ENCODE assay signal across 12 cellular contexts in the genomic region with DNA sequence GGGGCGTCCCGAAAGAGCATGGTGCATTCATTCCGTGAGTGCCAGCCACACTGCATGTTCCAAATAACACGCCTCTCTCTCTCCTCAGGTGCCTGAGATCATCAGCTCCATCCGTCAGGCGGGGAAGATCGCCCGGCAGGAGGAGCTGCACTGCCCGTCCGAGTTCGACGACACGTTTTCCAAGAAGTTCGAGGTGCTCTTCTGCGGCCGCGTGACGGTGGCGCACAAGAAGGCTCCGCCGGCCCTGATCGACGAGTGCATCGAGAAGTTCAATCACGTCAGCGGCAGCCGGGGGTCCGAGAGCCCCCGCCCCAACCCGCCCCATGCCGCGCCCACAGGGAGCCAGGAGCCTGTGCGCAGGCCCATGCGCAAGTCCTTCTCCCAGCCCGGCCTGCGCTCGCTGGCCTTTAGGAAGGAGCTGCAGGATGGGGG. TPM values are rescaled to one million over a fixed set of nuclear protein-coding genes. Genes with fewer than 3 reads are reported as not detected.
"Had no signal": no experiment of that assay in that cellular context is flagged by ENCODE, and none has a peak within 500 bp of the region (broad histone marks: within the 10 kb centered on the region; RNA-seq: fewer than 3 reads in every experiment).

No MANE protein-coding gene starts in this region.

- H2AFZ ChIP-seq: neural progenitor cell had no signal

- H3K4me3 ChIP-seq: esophagus squamous epithelium, lower lobe of right lung, neural progenitor cell, ovary had no signal

- H3K9me3 Mint-ChIP-seq: activated T-helper 1 cell treated with anti-CD3 and anti-CD28 coated beads, Interleukin-12 subunit alpha, Interleukin-12 subunit beta, Interleukin-2, Interleukin-4 antibody, amounts not matched to agents 30 ng/mL and 10 ng/mL and 1 ng/mL, durations not matched to agents 14 hours and 24 hours and 36 hours; neural progenitor cell; stimulated activated memory B cell treated with anti-CD40 and anti-IgM and Interleukin-4, amounts not matched to agents 10 μg/mL and 1 μg/mL and 100 μg/mL, for 72 hours; type B pancreatic cell had no signal

- DNase-seq: activated CD4-positive, alpha-beta T cell treated with anti-CD3 and anti-CD28 coated beads, Interleukin-2, amount 50 U/mL, for 1 hour; activated naive CD4-positive, alpha-beta T cell treated with Interleukin-2 at 50 U/mL for 16 hours; esophagus squamous epithelium; glutamatergic neuron; lower lobe of right lung; ovary had no signal

- H3K27me3 ChIP-seq: esophagus squamous epithelium, neural progenitor cell, ovary had no signal

- H3K4me2 ChIP-seq: neural progenitor cell had no signal

- H3K4me3 Mint-ChIP-seq: activated T-helper 1 cell treated with anti-CD3 and anti-CD28 coated beads, Interleukin-12 subunit alpha, Interleukin-12 subunit beta, Interleukin-2, Interleukin-4 antibody, amounts not matched to agents 30 ng/mL and 10 ng/mL and 1 ng/mL, durations not matched to agents 14 hours and 24 hours and 36 hours; neural progenitor cell; stimulated activated memory B cell treated with anti-CD40 and anti-IgM and Interleukin-4, amounts not matched to agents 10 μg/mL and 1 μg/mL and 100 μg/mL, for 72 hours; type B pancreatic cell had no signal

- H3K27ac Mint-ChIP-seq: activated T-helper 1 cell treated with anti-CD3 and anti-CD28 coated beads, Interleukin-12 subunit alpha, Interleukin-12 subunit beta, Interleukin-2, Interleukin-4 antibody, amounts not matched to agents 30 ng/mL and 10 ng/mL and 1 ng/mL, durations not matched to agents 14 hours and 24 hours and 36 hours; neural progenitor cell; stimulated activated memory B cell treated with anti-CD40 and anti-IgM and Interleukin-4, amounts not matched to agents 10 μg/mL and 1 μg/mL and 100 μg/mL, for 72 hours; type B pancreatic cell had no signal

- ATAC-seq: activated CD4-positive, CD25-positive, alpha-beta regulatory T cell treated with anti-CD3 and anti-CD28 coated beads, Interleukin-2, amount 50 U/mL, for 24 hours; stimulated activated memory B cell treated with anti-CD40 and anti-IgM and Interleukin-4, amounts not matched to agents 10 μg/mL and 1 μg/mL and 100 μg/mL, for 72 hours had no signal

- H3K9ac ChIP-seq: neural progenitor cell had no signal

- H3K27ac ChIP-seq: esophagus squamous epithelium, lower lobe of right lung, neural progenitor cell, ovary had no signal

- H3K27me3 Mint-ChIP-seq: stimulated activated memory B cell treated with anti-CD40 and anti-IgM and Interleukin-4, amounts not matched to agents 10 μg/mL and 1 μg/mL and 100 μg/mL, for 72 hours; type B pancreatic cell had no signal

- H3K9me3 ChIP-seq: esophagus squamous epithelium, lower lobe of right lung, ovary had no signal

- H3K36me3 ChIP-seq: neural progenitor cell, ovary had no signal

RNA-seq across cellular contexts. Expression of gene PTTG2, which starts 54.2 kb away (rescaled TPM):
- total RNA-seq: myocyte had no signal
